Comparison of ENCODE assay signal across 8 cellular contexts in genomic region chr17:78736526-78737079, GRCh38. TPM values are rescaled to one million over a fixed set of nuclear protein-coding genes. Genes with fewer than 3 reads are reported as not detected.
DNase-seq lines count a peak whose midpoint lies in the region; ATAC-seq and TF ChIP-seq lines count a peak whose summit lies in the region.

No MANE protein-coding gene starts in this region.

- TF ChIP-seq CTCF in ovary (IDR thresholded peaks at IDR 0.05) (no peak), A673 (conservative IDR thresholded peaks at IDR 0.05; ENCODE audit: low read depth, low read length) (no peak)

- H3K36me3 ChIP-seq in ovary (no peaks in the 10 kb centered on the region), A673 (ENCODE audit: insufficient read depth, low read length, poor library complexity, severe bottlenecking) (no peaks in the 10 kb centered on the region)

- no TSS peak for BruUV-seq in A673 (replicated peaks; lab: Mats Ljungman, UMichigan)

- no peak for TF ChIP-seq EP300 in ovary (IDR thresholded peaks at IDR 0.05)

- H3K27me3 Mint-ChIP-seq in activated CD8-positive, alpha-beta memory T cell treated with anti-CD3 and anti-CD28 coated beads, Interleukin-2, amount 10 ng/mL, durations not matched to agents 7 days and 5 days = no peaks in the 10 kb centered on the region

- H3K4me3 Mint-ChIP-seq in activated CD8-positive, alpha-beta memory T cell treated with anti-CD3 and anti-CD28 coated beads, Interleukin-2, amount 10 ng/mL, durations not matched to agents 7 days and 5 days = peak overlapping the region; percentile 83

- peaks cover 79% of the 10 kb centered on the region for H3K4me1 Mint-ChIP-seq in activated CD8-positive, alpha-beta memory T cell treated with anti-CD3 and anti-CD28 coated beads, Interleukin-2, amount 10 ng/mL, durations not matched to agents 7 days and 5 days

- H3K4me1 ChIP-seq in ovary (ENCODE audit: insufficient read depth) = peaks cover 20% of the 10 kb centered on the region
- H3K4me1 ChIP-seq in A673 (ENCODE audit: insufficient read depth, low read length, poor library complexity, severe bottlenecking) = peaks cover 27% of the 10 kb centered on the region

- WGBS in ovary, 3 donors = 56 to 73% (median 67%) methylated on average over 15 of the region's 15 CpGs

- peak overlapping the region; percentile 3 for H3K4me3 ChIP-seq in ovary
- no peak overlapping the region for H3K4me3 ChIP-seq in A673 (ENCODE audit: low read depth, low read length, poor library complexity, severe bottlenecking)

- H3K9me3 Mint-ChIP-seq in activated CD8-positive, alpha-beta memory T cell treated with anti-CD3 and anti-CD28 coated beads, Interleukin-2, amount 10 ng/mL, durations not matched to agents 7 days and 5 days (ENCODE audit: low read depth) = no peaks in the 10 kb centered on the region

- no peaks in the 10 kb centered on the region for H3K27me3 ChIP-seq in ovary
- H3K27me3 ChIP-seq in A673 (replicated peaks; ENCODE audit: insufficient read depth, low read depth, low read length, poor library complexity) = no peaks in the 10 kb centered on the region

- H3K27ac Mint-ChIP-seq in activated CD8-positive, alpha-beta memory T cell treated with anti-CD3 and anti-CD28 coated beads, Interleukin-2, amount 10 ng/mL, durations not matched to agents 7 days and 5 days = peak overlapping the region; percentile 89

- H3K9me3 ChIP-seq in ovary = no peaks in the 10 kb centered on the region
- no peaks in the 10 kb centered on the region for H3K9me3 ChIP-seq in A673 (ENCODE audit: low read depth, low read length, poor library complexity, severe bottlenecking)

- DNase-seq in NCI-H510A (lab: John Stamatoyannopoulos, UW) (peak; percentile 68), ovary (no peak), A673 (ENCODE audit: low spot score) (no peak), retina (no peak)
- DNase-seq in activated CD8-positive, alpha-beta memory T cell treated with anti-CD3 and anti-CD28 coated beads, Interleukin-2, amount 10 ng/mL, durations not matched to agents 7 days and 5 days = peak; percentile 78

- POLR2A ChIA-PET in A673 (lab: Charles Lee; ENCODE audit: low non-redundant PET) = no interaction called here

- H3K27ac ChIP-seq in ovary (no peak overlapping the region), A673 (ENCODE audit: low read depth, low read length, poor library complexity, severe bottlenecking) (no peak overlapping the region)

- H3K36me3 Mint-ChIP-seq in activated CD8-positive, alpha-beta memory T cell treated with anti-CD3 and anti-CD28 coated beads, Interleukin-2, amount 10 ng/mL, durations not matched to agents 7 days and 5 days = peaks cover 16% of the 10 kb centered on the region

- ATAC-seq in GM18505 (IDR thresholded peaks at IDR 0.05; ENCODE audit: unreplicated experiment) (no peak), HG02973 (IDR thresholded peaks at IDR 0.05; ENCODE audit: unreplicated experiment) (peak; percentile 45), esophagus mucosa (peak; percentile 93)
- peak; percentile 92 for ATAC-seq in activated CD8-positive, alpha-beta memory T cell treated with anti-CD3 and anti-CD28 coated beads, Interleukin-2, amount 10 ng/mL, durations not matched to agents 7 days and 5 days

- TF ChIP-seq POLR2A in GM18505 (IDR thresholded peaks at IDR 0.05; ENCODE audit: borderline replicate concordance, extremely low read depth, insufficient read depth, insufficient read length) (peak; percentile 73), ovary (IDR thresholded peaks at IDR 0.05) (no peak)

- intact Hi-C loops in ovary (cut with DNase I) (no loop called here), A673 (cut with micrococcal nuclease; ENCODE audit: unreplicated experiment) (no loop called here)

- CTCF ChIA-PET in activated CD8-positive, alpha-beta memory T cell treated with anti-CD3 and anti-CD28 coated beads, Interleukin-2, amount 10 ng/mL, durations not matched to agents 7 days and 5 days (lab: Charles Lee) = interaction anchor here (0.7 to 4.6 kb wide), 10 partner anchors 8 to 317 kb away, joined by 3 to 35 read pairs (median 4); no protein-coding TSS in a partner anchor
- CTCF ChIA-PET in A673 (lab: Charles Lee) = no interaction called here

RNA-seq across cellular contexts. Expression of gene CYTH1, which starts 45.5 kb away (rescaled TPM):
- total RNA-seq in activated CD8-positive, alpha-beta memory T cell treated with anti-CD3 and anti-CD28 coated beads, Interleukin-2, amount 10 ng/mL, durations not matched to agents 7 days and 5 days = 100 to 1,000 TPM; 151 to 156 TPM
- total RNA-seq in esophagus mucosa (54.7 TPM), ovary (10 to 100 TPM; 17.4 to 27.0 (median 24.4) TPM), A673 (2021) (17.9 and 24.6 TPM in 2 replicates)
- 10 to 100 TPM; 15.1 to 35.3 TPM for polyA plus RNA-seq in ovary

Comparison
In these comparisons a context has a peak if more than half of its experiments do, and no peak if none do; other contexts are left out.
1. DNase-seq: peak in NCI-H510A (single experiment) and activated CD8-positive, alpha-beta memory T cell treated with anti-CD3 and anti-CD28 coated beads, Interleukin-2, amount 10 ng/mL, durations not matched to agents 7 days and 5 days (single experiment); none in ovary (0 of 5), A673 (single experiment) and retina (single experiment).